ENCODE assay signal across 14 cellular contexts in the genomic region with DNA sequence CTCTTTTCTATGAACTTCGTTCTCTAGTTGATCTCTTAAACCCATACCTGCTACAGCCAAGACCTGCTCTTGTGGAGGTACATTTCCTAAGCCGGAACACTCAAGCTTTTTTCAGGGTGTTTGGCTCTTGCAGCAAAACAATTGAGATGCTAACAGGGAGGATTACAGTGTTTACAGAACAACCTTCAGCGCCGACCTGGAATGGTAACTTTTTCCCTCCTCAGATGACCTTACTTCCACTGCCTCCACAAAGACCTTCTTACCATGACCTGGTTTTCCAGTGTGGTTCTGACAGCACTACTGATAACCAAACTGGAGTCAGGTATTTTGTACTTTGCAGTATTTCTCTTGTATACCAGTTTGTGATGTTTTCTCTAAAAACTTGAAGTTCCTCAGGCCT. TPM values are rescaled to one million over a fixed set of nuclear protein-coding genes. Genes with fewer than 3 reads are reported as not detected.
A peak's percentile ranks its signal among the peaks of the same experiment; 100 is the strongest.
DNase-seq lines count a peak whose midpoint lies in the region; ATAC-seq, FAIRE-seq and TF ChIP-seq lines count a peak whose summit lies in the region.
"Had no signal": no experiment of that assay in that cellular context is flagged by ENCODE, and none has a peak within 500 bp of the region (broad histone marks: within the 10 kb centered on the region; RNA-seq: fewer than 3 reads in every experiment).

No MANE protein-coding gene starts in this region.

- TF ChIP-seq POLR2A in GM12891 (IDR thresholded peaks at IDR 0.05; ENCODE audit: low read depth, low read length) (no peak), gastrocnemius medialis (IDR thresholded peaks at IDR 0.05) (no peak), esophagus squamous epithelium (IDR thresholded peaks at IDR 0.05) (no peak)

- peak overlapping the region; percentile 3 for H3K9ac ChIP-seq in iPS-15b (ENCODE audit: low read depth, low read length)

- peaks cover 8% of the 10 kb centered on the region for H3K36me3 Mint-ChIP-seq in T-helper 17 cell (ENCODE audit: low read depth)

- no peak for ATAC-seq in T-helper 17 cell
- no peak for ATAC-seq in gastrocnemius medialis

- no peak overlapping the region for H3K4me3 ChIP-seq in iPS-15b (ENCODE audit: low read depth, low read length)
- H3K4me3 ChIP-seq in gastrocnemius medialis = no peak overlapping the region
- no peak overlapping the region for H3K4me3 ChIP-seq in esophagus squamous epithelium

- no peak overlapping the region for H3K4me3 Mint-ChIP-seq in T-helper 17 cell
- H3K4me3 Mint-ChIP-seq: stimulated activated naive CD8-positive, alpha-beta T cell treated with anti-CD3 and anti-CD28 coated beads, Interleukin-15, Interleukin-2, amounts not matched to agents 100 ng/mL and 50 ng/mL, for 24 hours had no signal

- DNase-seq in GM12891 (ENCODE audit: insufficient read length, low spot score) (no peak), T-helper 17 cell (no peak), gastrocnemius medialis (no peak), AG20443 (ENCODE audit: low spot score) (no peak), esophagus squamous epithelium (lab: John Stamatoyannopoulos, UW) (no peak)
- DNase-seq in NK-92 treated with Interleukin-12 subunit alpha and Interleukin-12 subunit beta, amount 100 ng/mL, for 24 hours (lab: John Stamatoyannopoulos, UW) = no peak
- DNase-seq: activated CD4-positive, CD25-positive, alpha-beta regulatory T cell treated with anti-CD3 and anti-CD28 coated beads, Interleukin-2, amount 50 U/mL, for 72 hours; activated effector memory CD4-positive, alpha-beta T cell treated with Interleukin-2 at 50 U/mL for 16 hours; hypothalamus; NCI-H226; retina had no signal

- H3K4me1 ChIP-seq in iPS-15b (ENCODE audit: control insufficient read depth, insufficient read depth, low read length) (peaks cover 11% of the 10 kb centered on the region), gastrocnemius medialis (peaks cover 33 to 34% of the 10 kb centered on the region in 2 donors), esophagus squamous epithelium (peaks cover 0 to 11% (median 0%) of the 10 kb centered on the region in 3 donors)

- intact Hi-C loops in gastrocnemius medialis (cut with DNase I; ENCODE audit: low total_unique reads) = no loop called here
- intact Hi-C loops in esophagus squamous epithelium (cut with DNase I) = no loop called here

- FAIRE-seq in GM12891 (lab: Jason Lieb, UNC) = peak; percentile 43

- no peaks in the 10 kb centered on the region for H3K27me3 Mint-ChIP-seq in T-helper 17 cell
- H3K27me3 Mint-ChIP-seq: stimulated activated naive CD8-positive, alpha-beta T cell treated with anti-CD3 and anti-CD28 coated beads, Interleukin-15, Interleukin-2, amounts not matched to agents 100 ng/mL and 50 ng/mL, for 24 hours had no signal

- H3K9me3 ChIP-seq in T-helper 17 cell (ENCODE audit: control insufficient read depth, low read length, poor library complexity, severe bottlenecking) = no peaks in the 10 kb centered on the region
- no peaks in the 10 kb centered on the region for H3K9me3 ChIP-seq in iPS-15b (ENCODE audit: control insufficient read depth, insufficient read depth, low read length)
- no peaks in the 10 kb centered on the region for H3K9me3 ChIP-seq in gastrocnemius medialis
- H3K9me3 ChIP-seq in esophagus squamous epithelium = no peaks in the 10 kb centered on the region

- H3K36me3 ChIP-seq in iPS-15b (ENCODE audit: control insufficient read depth, insufficient read depth, low read length) (no peaks in the 10 kb centered on the region), gastrocnemius medialis (peaks cover 0 to 30% of the 10 kb centered on the region in 2 donors), esophagus squamous epithelium (peaks cover 0 to 56% (median 0%) of the 10 kb centered on the region in 3 donors)

- H3K27ac ChIP-seq in gastrocnemius medialis = peak overlapping the region in 3 of 4 donors; percentile 6 to 47 (median 27)
- peak overlapping the region in 1 of 4 donors; percentile 42 for H3K27ac ChIP-seq in esophagus squamous epithelium
- H3K27ac ChIP-seq: brain microvascular endothelial cell had no signal

- no peak for TF ChIP-seq CTCF in gastrocnemius medialis (IDR thresholded peaks at IDR 0.05 in 4 of 5, conservative IDR thresholded peaks at IDR 0.05 in 1 of 5)
- no peak for TF ChIP-seq CTCF in esophagus squamous epithelium (IDR thresholded peaks at IDR 0.05)

- peaks cover 12% of the 10 kb centered on the region for H3K4me1 Mint-ChIP-seq in T-helper 17 cell

- in situ Hi-C loops in gastrocnemius medialis (cut with MboI; ENCODE audit: low sequenced_read_pairs in 4 of 4) = no loop called here

- 69 to 73% methylated on average over 4 of the region's 4 CpGs for WGBS in esophagus squamous epithelium, 2 donors

- no peaks in the 10 kb centered on the region for H3K27me3 ChIP-seq in iPS-15b (ENCODE audit: control insufficient read depth, insufficient read depth, low read length)
- no peaks in the 10 kb centered on the region for H3K27me3 ChIP-seq in gastrocnemius medialis
- no peaks in the 10 kb centered on the region for H3K27me3 ChIP-seq in esophagus squamous epithelium
- H3K27me3 ChIP-seq: brain microvascular endothelial cell had no signal

- H3K27ac Mint-ChIP-seq in T-helper 17 cell = peak overlapping the region; percentile 11
- H3K27ac Mint-ChIP-seq: stimulated activated naive CD8-positive, alpha-beta T cell treated with anti-CD3 and anti-CD28 coated beads, Interleukin-15, Interleukin-2, amounts not matched to agents 100 ng/mL and 50 ng/mL, for 24 hours had no signal

TF ChIP-seq in GM12891, 5 proteins besides CTCF, POLR2A, EP300 and RAD21:
- no peak for TF ChIP-seq PAX5 (IDR thresholded peaks at IDR 0.05; ENCODE audit: insufficient read depth, low read length, severe bottlenecking)
- no peak for TF ChIP-seq POU2F2 (IDR thresholded peaks at IDR 0.05; ENCODE audit: low read depth, low read length)
- no peak for TF ChIP-seq POLR2AphosphoS5 (IDR thresholded peaks at IDR 0.05; ENCODE audit: low read depth, low read length)
- no peak for TF ChIP-seq TAF1 (IDR thresholded peaks at IDR 0.05; ENCODE audit: low read depth, low read length)
- no peak for TF ChIP-seq SPI1 (IDR thresholded peaks at IDR 0.05; ENCODE audit: low read depth, low read length)

RNA-seq across cellular contexts. Expression of a gene that starts 0.5 kb away (rescaled TPM):
- polyA plus RNA-seq in GM12891 (2012; ENCODE audit: low read depth, missing spikeins) = 0.35 TPM
- under 1 TPM; 0.60 to 0.91 TPM for total RNA-seq in T-helper 17 cell
- total RNA-seq in gastrocnemius medialis = under 1 TPM in 2 of 4 donors, not detected in 2; 0.66 to 0.72 TPM
- total RNA-seq in esophagus squamous epithelium = 1 to 10 TPM in 3 of 4 donors, not detected in 1; 1.1 to 3.6 (median 2.9) TPM

RNA-seq across cellular contexts. Expression of a gene that starts 18.9 kb away (rescaled TPM):
- 16.2 TPM for polyA plus RNA-seq in GM12891 (2012; ENCODE audit: low read depth, missing spikeins)
- total RNA-seq in T-helper 17 cell (10 to 100 TPM; 18.5 to 27.5 TPM), gastrocnemius medialis (10 to 100 TPM; 11.4 to 21.5 (median 19.1) TPM), esophagus squamous epithelium (10 to 100 TPM; 22.8 to 28.8 (median 26.5) TPM)
